In the genomic region with DNA sequence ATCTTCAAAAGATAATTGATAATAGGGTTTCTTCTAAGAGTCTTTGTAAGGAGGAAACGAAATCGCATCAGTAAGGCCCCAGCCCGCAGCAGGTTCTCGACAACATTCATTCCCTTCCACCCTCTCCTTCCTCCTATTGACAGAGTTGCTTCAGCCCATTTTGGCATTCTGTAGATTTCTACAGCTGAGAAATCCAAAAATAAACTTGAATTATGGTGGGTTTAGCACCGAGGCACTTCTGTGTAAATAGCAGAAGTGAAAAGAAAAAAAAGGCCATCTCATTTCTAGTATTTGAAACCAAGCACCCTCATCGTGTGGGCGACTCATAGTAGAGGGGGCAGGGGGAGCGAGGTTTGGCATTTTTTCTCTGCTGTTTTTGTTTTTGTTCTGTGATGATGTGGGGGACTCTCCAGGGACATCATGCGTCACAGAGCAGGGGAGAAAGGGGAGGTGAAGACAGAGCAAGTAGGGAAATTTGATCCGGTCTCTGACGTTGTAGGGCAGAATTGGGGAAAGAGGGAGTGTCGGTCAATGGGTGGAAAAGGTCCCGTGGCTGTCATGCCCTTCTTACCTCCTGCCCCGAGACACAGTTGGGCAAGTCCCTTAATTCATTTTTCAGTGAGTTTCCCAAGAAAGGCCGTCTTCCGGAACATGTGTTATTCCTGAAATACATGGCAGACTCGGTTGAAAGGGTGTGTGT, we compare ENCODE assay signal across 8 cellular contexts. TPM values are rescaled to one million over a fixed set of nuclear protein-coding genes. Genes with fewer than 3 reads are reported as not detected.
A peak's percentile ranks its signal among the peaks of the same experiment; 100 is the strongest.
DNase-seq lines count a peak whose midpoint lies in the region; ATAC-seq lines count a peak whose summit lies in the region.

No MANE protein-coding gene starts in this region.

- peak; percentile 57 for ATAC-seq in GM19025 (IDR thresholded peaks at IDR 0.05; ENCODE audit: low read depth, unreplicated experiment)
- ATAC-seq in HG03103 (IDR thresholded peaks at IDR 0.05; ENCODE audit: low read depth, unreplicated experiment): peak; percentile 50

- DNase-seq in activated CD4-positive, alpha-beta T cell treated with anti-CD3 and anti-CD28 coated beads for 1 hour: peak; percentile 46
- DNase-seq in fibroblast of gingiva (ENCODE audit: low read depth) (peak; percentile 80), dedifferentiated amniotic fluid mesenchymal stem cell (ENCODE audit: extremely low spot score) (no peak), NCI-H2171 (lab: John Stamatoyannopoulos, UW) (no peak), cerebellum (ENCODE audit: low spot score) (no peak)
- peak; percentile 75 for DNase-seq in stimulated activated CD4-positive, alpha-beta T cell treated with anti-CD3 and anti-CD28 coated beads, Interleukin-4, amount 100 ng/mL, for 24 hours

RNA-seq across cellular contexts. Expression of gene CCR7, which starts 33.8 kb away (rescaled TPM):
- total RNA-seq in cerebellum: not detected

RNA-seq across cellular contexts. Expression of gene SMARCE1, which starts 48.5 kb away (rescaled TPM):
- 105 TPM for total RNA-seq in cerebellum

Comparison
In these comparisons a context has a peak if more than half of its experiments do, and no peak if none do; other contexts are left out.
1. DNase-seq: peak in activated CD4-positive, alpha-beta T cell treated with anti-CD3 and anti-CD28 coated beads for 1 hour (single experiment), fibroblast of gingiva (single experiment) and stimulated activated CD4-positive, alpha-beta T cell treated with anti-CD3 and anti-CD28 coated beads, Interleukin-4, amount 100 ng/mL, for 24 hours (single experiment); none in dedifferentiated amniotic fluid mesenchymal stem cell (single experiment), NCI-H2171 (single experiment) and cerebellum (single experiment).